Comparison of ENCODE assay signal across 12 cellular contexts in the genomic region with DNA sequence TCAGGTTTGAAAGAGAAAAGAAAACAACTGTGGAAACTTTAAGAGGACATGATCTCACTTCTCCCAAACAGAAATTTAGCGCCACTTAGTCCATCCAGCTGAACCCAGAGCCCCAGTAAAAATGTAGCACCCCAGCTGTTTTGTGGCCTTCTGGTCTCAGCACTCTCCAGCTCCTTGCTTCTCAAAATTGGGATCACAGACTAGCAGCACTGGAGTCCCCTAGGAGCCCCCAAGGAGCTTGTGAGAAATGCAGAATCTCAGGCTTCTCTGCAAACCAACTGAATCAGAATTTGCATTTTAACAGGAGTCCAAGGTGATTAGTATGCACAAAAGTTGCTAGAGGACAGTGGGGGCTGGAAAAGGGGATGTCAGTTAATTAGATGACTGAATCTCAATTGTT.
"Had no signal": no experiment of that assay in that cellular context is flagged by ENCODE, and none has a peak within 500 bp of the region (broad histone marks: within the 10 kb centered on the region; RNA-seq: fewer than 3 reads in every experiment).

No MANE protein-coding gene starts in this region.

- H3K27me3 ChIP-seq: dorsolateral prefrontal cortex, spleen had no signal

- ATAC-seq: activated naive CD8-positive, alpha-beta T cell treated with anti-CD3 and anti-CD28 coated beads, Interleukin-2, amount 50 U/mL, for 24 hours; activated T-helper 17 cell treated with anti-CD3 and anti-CD28 coated beads, Interleukin-2, amount 50 U/mL, for 72 hours; left ventricle myocardium superior; sciatic nerve had no signal

- H3K27ac Mint-ChIP-seq: activated naive CD8-positive, alpha-beta T cell treated with anti-CD3 and anti-CD28 coated beads, Interleukin-2, amount 50 U/mL, for 24 hours; activated T-helper 17 cell treated with anti-CD3 and anti-CD28 coated beads, Interleukin-2, amount 50 U/mL, for 72 hours; stimulated activated naive CD8-positive, alpha-beta T cell treated with anti-CD3 and anti-CD28 coated beads, Interleukin-15, Interleukin-2, amounts not matched to agents 100 ng/mL and 50 ng/mL, for 24 hours; type B pancreatic cell had no signal

- H3K9me3 Mint-ChIP-seq: activated naive CD8-positive, alpha-beta T cell treated with anti-CD3 and anti-CD28 coated beads, Interleukin-2, amount 50 U/mL, for 24 hours; type B pancreatic cell had no signal

- H3K4me1 Mint-ChIP-seq: activated naive CD8-positive, alpha-beta T cell treated with anti-CD3 and anti-CD28 coated beads, Interleukin-2, amount 50 U/mL, for 24 hours; activated T-helper 17 cell treated with anti-CD3 and anti-CD28 coated beads, Interleukin-2, amount 50 U/mL, for 72 hours had no signal

- H3K27ac ChIP-seq: spleen had no signal

- H3K4me3 Mint-ChIP-seq: activated naive CD8-positive, alpha-beta T cell treated with anti-CD3 and anti-CD28 coated beads, Interleukin-2, amount 50 U/mL, for 24 hours; activated T-helper 17 cell treated with anti-CD3 and anti-CD28 coated beads, Interleukin-2, amount 50 U/mL, for 72 hours; stimulated activated naive CD8-positive, alpha-beta T cell treated with anti-CD3 and anti-CD28 coated beads, Interleukin-15, Interleukin-2, amounts not matched to agents 100 ng/mL and 50 ng/mL, for 24 hours; type B pancreatic cell had no signal

- H3K9me3 ChIP-seq: spleen had no signal

- H3K36me3 Mint-ChIP-seq: type B pancreatic cell had no signal

- H3K27me3 Mint-ChIP-seq: activated naive CD8-positive, alpha-beta T cell treated with anti-CD3 and anti-CD28 coated beads, Interleukin-2, amount 50 U/mL, for 24 hours; activated T-helper 17 cell treated with anti-CD3 and anti-CD28 coated beads, Interleukin-2, amount 50 U/mL, for 72 hours; stimulated activated naive CD8-positive, alpha-beta T cell treated with anti-CD3 and anti-CD28 coated beads, Interleukin-15, Interleukin-2, amounts not matched to agents 100 ng/mL and 50 ng/mL, for 24 hours; type B pancreatic cell had no signal

- H3K4me3 ChIP-seq: dorsolateral prefrontal cortex, spleen had no signal

- H3K36me3 ChIP-seq: spleen had no signal

- DNase-seq: activated CD4-positive, alpha-beta T cell treated with anti-CD3 and anti-CD28 coated beads for 1 hour; activated CD4-positive, alpha-beta T cell treated with anti-CD3 and anti-CD28 coated beads, Interleukin-2, amount 50 U/mL, for 48 hours; activated naive CD4-positive, alpha-beta T cell treated with Interleukin-2 at 50 U/mL for 16 hours; activated naive CD8-positive, alpha-beta T cell treated with anti-CD3 and anti-CD28 coated beads, Interleukin-2, amount 50 U/mL, for 24 hours; dorsolateral prefrontal cortex; left ventricle myocardium superior; spleen; T1000 had no signal
